In the genomic region with DNA sequence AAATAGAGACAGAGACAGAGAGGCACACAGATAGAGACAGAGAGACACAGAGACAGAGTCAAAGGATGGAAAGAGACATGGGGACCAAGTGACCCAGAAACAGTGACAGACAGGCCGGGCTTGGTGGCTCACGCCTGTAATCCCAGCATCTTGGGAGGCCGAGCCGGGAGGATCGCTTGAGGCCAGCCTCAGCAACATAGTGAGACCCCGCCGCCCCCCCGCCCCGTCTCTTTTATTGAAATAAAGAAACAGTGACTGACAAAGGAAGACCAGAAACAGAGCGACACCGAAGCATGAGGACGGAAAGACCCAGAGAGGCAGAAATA, we compare ENCODE assay signal across 8 cellular contexts. TPM values are rescaled to one million over a fixed set of nuclear protein-coding genes. Genes with fewer than 3 reads are reported as not detected.
DNase-seq lines count a peak whose midpoint lies in the region; ATAC-seq, FAIRE-seq and TF ChIP-seq lines count a peak whose summit lies in the region.

No MANE protein-coding gene starts in this region.

- no peaks in the 10 kb centered on the region for H3K27me3 Mint-ChIP-seq in nephron (ENCODE audit: low read depth)

- no peak overlapping the region for H3K56ac ChIP-seq in H1 (replicated peaks; ENCODE audit: insufficient read length, low read depth, low read length)

- peak overlapping the region; percentile 93 for H2BK5ac ChIP-seq in H1 (ENCODE audit: low read depth, low read length)

- H3K4me2 ChIP-seq in H1 (ENCODE audit: insufficient read depth in 1 of 2, low read depth in 2 of 2, low read length in 2 of 2) = peak overlapping the region; percentile 76 to 97

- TF ChIP-seq POLR2A in H1 (IDR thresholded peaks at IDR 0.05; ENCODE audit: control extremely low read depth in 1 of 2, low read depth in 2 of 2, low read length in 2 of 2) = no peak

- WGBS in H1 (ENCODE audit: extremely low coverage in 1 of 2, insufficient coverage in 1 of 2, insufficient read length in 1 of 2, insufficient replicate concordance in 2 of 2, low coverage in 1 of 2, low lambda C conversion rate in 2 of 2, missing lambda C conversion rate in 1 of 2), 2 experiments = 36% methylated on average over 12 of the region's 12 CpGs; no CpG with 5 or more reads in 1 of the 2 experiments

- peak overlapping the region; percentile 97; the same call in 1 of the 2 replicates for H2BK15ac ChIP-seq in H1 (ENCODE audit: low read length)

- no peak for FAIRE-seq in H1 (lab: Jason Lieb, UNC)

- no peak for DNase-seq in AG10803 (ENCODE audit: low read depth)
- DNase-seq in NT2/D1 (ENCODE audit: low read depth, low spot score) = no peak
- DNase-seq in H1 (ENCODE audit: low read depth in 1 of 2, low spot score in 2 of 2) = peak in 1 of 2 experiments; percentile 58
- DNase-seq in posterior vena cava (ENCODE audit: low spot score) = no peak
- no peak for DNase-seq in stimulated activated CD4-positive, alpha-beta T cell treated with anti-CD3 and anti-CD28 coated beads, Interleukin-4, amount 100 ng/mL, for 4 hours
- DNase-seq in DMS53 (lab: John Stamatoyannopoulos, UW) = no peak

- peaks cover 15% of the 10 kb centered on the region for H3K36me3 ChIP-seq in NT2/D1 (ENCODE audit: insufficient read depth, insufficient read length, low read length)
- H3K36me3 ChIP-seq in H1 (ENCODE audit: control insufficient read depth in 2 of 4, insufficient read depth in 4 of 4, low read length in 3 of 4) = no peaks in the 10 kb centered on the region

- H3K4me3 Mint-ChIP-seq in nephron = peak overlapping the region; percentile 86 to 99 (median 91)

- H2BK12ac ChIP-seq in H1 (ENCODE audit: low read depth, low read length) = peak overlapping the region; percentile 96

- no peak for ATAC-seq in GM21367 (IDR thresholded peaks at IDR 0.05; ENCODE audit: unreplicated experiment)

- no peaks in the 10 kb centered on the region for H3K9me3 ChIP-seq in NT2/D1 (ENCODE audit: insufficient read depth, low read length)
- H3K9me3 ChIP-seq in H1 (ENCODE audit: insufficient read depth in 2 of 2, low read depth in 1 of 2, low read length in 1 of 2) = no peaks in the 10 kb centered on the region

- no peak overlapping the region; the same call in none of the 2 replicates for H3K18ac ChIP-seq in H1 (ENCODE audit: extremely low read depth, low read length)

- no peak overlapping the region for H2AK5ac ChIP-seq in H1 (ENCODE audit: low read depth, low read length)

- intact Hi-C loops in posterior vena cava (cut with DNase I) = loop anchor here in 1 of 2 donors (2.0 to 5.0 kb wide), 2 partner anchors 46 to 47 kb away; a partner anchor contains a TSS

- H3K4me1 ChIP-seq in NT2/D1 (ENCODE audit: insufficient read depth, insufficient read length) (peaks cover 11% of the 10 kb centered on the region), H1 (replicated peaks in 1 of 4; ENCODE audit: control insufficient read depth in 3 of 4, insufficient read depth in 4 of 4, low read length in 3 of 4) (peaks cover 10 to 17% (median 13%) of the 10 kb centered on the region in 4 experiments)

- H3K9ac ChIP-seq in NT2/D1 (ENCODE audit: insufficient read length, low read depth) (peak overlapping the region; percentile 78), H1 (replicated peaks in 1 of 4; ENCODE audit: extremely low read depth in 1 of 4, low read depth in 3 of 4, low read length in 3 of 4) (peak overlapping the region in 3 of 4 experiments; percentile 41 to 79 (median 72); a peak in 3 of 7 replicates)

- H4K8ac ChIP-seq in H1 (ENCODE audit: extremely low read depth, insufficient read depth, low read length) = no peak overlapping the region

- no peak overlapping the region for H2BK120ac ChIP-seq in H1 (replicated peaks; ENCODE audit: low read depth, low read length)

- H3K27me3 ChIP-seq in NT2/D1 (ENCODE audit: insufficient read depth, insufficient read length) (no peaks in the 10 kb centered on the region), H1 (replicated peaks in 1 of 4; ENCODE audit: control insufficient read depth in 3 of 4, extremely low read depth in 1 of 4, insufficient read depth in 3 of 4, low read length in 3 of 4) (peaks cover 0 to 2% (median 0%) of the 10 kb centered on the region in 4 experiments; a peak in 1 of 7 replicates)

- peaks cover 11 to 12% of the 10 kb centered on the region in 2 experiments for H4K20me1 ChIP-seq in H1 (replicated peaks in 1 of 2; ENCODE audit: control insufficient read depth in 1 of 2, insufficient read depth in 2 of 2, low read length in 2 of 2)

- H3K9me3 Mint-ChIP-seq in nephron = no peaks in the 10 kb centered on the region

- H3K23ac ChIP-seq in H1 (ENCODE audit: insufficient read length) = no peak overlapping the region

- H3K36me3 Mint-ChIP-seq in nephron (ENCODE audit: low read depth) = no peaks in the 10 kb centered on the region

- H2AFZ ChIP-seq in H1 (ENCODE audit: low read length) = no peak overlapping the region

- CTCF ChIA-PET in H1 (lab: Charles Lee; ENCODE audit: partially characterized antibody) = interaction anchor here (1.0 to 1.9 kb wide), 5 partner anchors 33 to 124 kb away, joined by 3 to 19 read pairs (median 4); a partner anchor contains a TSS

- H3K27ac Mint-ChIP-seq in nephron = peak overlapping the region; percentile 53 to 94 (median 88)

- H3K27ac ChIP-seq in H1 (ENCODE audit: low read depth, low read length) = 0 out of 2 replicates have a peak overlapping the region, but pooled peaks have one; percentile 78

- no peak for TF ChIP-seq RAD21 in H1 (IDR thresholded peaks at IDR 0.05 in 1 of 2, conservative IDR thresholded peaks at IDR 0.05 in 1 of 2; ENCODE audit: low read depth in 2 of 2, low read length in 2 of 2)

- H4K5ac ChIP-seq in H1 (ENCODE audit: insufficient read length, low read depth, low read length) = no peak overlapping the region

- peaks cover 18% of the 10 kb centered on the region for H3K23me2 ChIP-seq in H1 (ENCODE audit: low read depth, low read length)

- no peak overlapping the region for H3K14ac ChIP-seq in H1 (ENCODE audit: insufficient read length)

- no peak for TF ChIP-seq CTCF in AG10803 (conservative IDR thresholded peaks at IDR 0.05; ENCODE audit: low read length)
- TF ChIP-seq CTCF in H1 (IDR thresholded peaks at IDR 0.05; ENCODE audit: control extremely low read depth in 1 of 3, insufficient read depth in 1 of 3, low read depth in 1 of 3, low read length in 3 of 3) = no peak
- TF ChIP-seq CTCF in nephron (IDR thresholded peaks at IDR 0.05; ENCODE audit: unreplicated experiment in 3 of 3) = no peak

- TF ChIP-seq EP300 in H1 (IDR thresholded peaks at IDR 0.05; ENCODE audit: borderline replicate concordance in 1 of 2, low read depth in 2 of 2, low read length in 2 of 2) = no peak

- peaks cover 14 to 33% of the 10 kb centered on the region in 2 experiments for H3K79me2 ChIP-seq in H1 (ENCODE audit: control insufficient read depth in 1 of 2, insufficient read depth in 2 of 2, low read length in 2 of 2)

- H2BK20ac ChIP-seq in H1 (ENCODE audit: low read length) = peak overlapping the region; percentile 32; the same call in 1 of the 2 replicates

- H3K79me1 ChIP-seq in H1 (ENCODE audit: low read depth, low read length) = peaks cover 6% of the 10 kb centered on the region; the same call in 1 of the 2 replicates

- H3K4me1 Mint-ChIP-seq in nephron = peaks cover 27% of the 10 kb centered on the region

- H3K4me3 ChIP-seq in AG10803 (ENCODE audit: low read length) (peak overlapping the region; percentile 82), NT2/D1 (ENCODE audit: insufficient read length, low read depth) (peak overlapping the region; percentile 56), H1 (ENCODE audit: extremely low read depth in 1 of 4, insufficient read depth in 2 of 4, low read depth in 3 of 4, low read length in 4 of 4) (peak overlapping the region; percentile 50 to 98 (median 85))

- no peak overlapping the region for H3K4ac ChIP-seq in H1 (replicated peaks; ENCODE audit: insufficient read length, low read depth, low read length)

- H4K91ac ChIP-seq in H1 (replicated peaks; ENCODE audit: insufficient read length, low read length) = no peak overlapping the region

- POLR2A ChIA-PET in H1 (lab: Charles Lee; ENCODE audit: partially characterized antibody) = interaction anchor here (1.0 to 4.6 kb wide), 3 partner anchors 39 to 60 kb away, joined by 3 to 31 read pairs (median 6); a partner anchor contains a TSS

TF ChIP-seq in H1, 55 proteins besides CTCF, POLR2A, EP300 and RAD21 (continues in another document):
- TF ChIP-seq RFX5 (IDR thresholded peaks at IDR 0.05; ENCODE audit: borderline replicate concordance, low read depth, low read length) = 0 out of 2 replicates have a peak, but pooled peaks have one; percentile 6

RNA-seq across cellular contexts. Expression of a gene that starts 0.8 kb away (rescaled TPM):
- total RNA-seq in H1 (2021; fragmentation: NEBNext Ultra II Directional; extraction: Animal tissue kit (Norgen Biotek cat#: 25700)) = 181 and 184 TPM in 2 replicates
- 237 and 318 TPM in 2 replicates for polyA plus RNA-seq in H1 (2011; rRNA removed)
- 172 TPM for polyA plus RNA-seq in H1 (2011; cell fraction: cytosol; rRNA removed)
- polyA plus RNA-seq in H1 (2011; cell fraction: nucleus; rRNA removed) = 179 TPM
- polyA plus RNA-seq in H1 (2012, experiment 1 of 2) = 178 to 211 TPM (median 195 TPM) in 4 replicates
- 296 TPM for polyA plus RNA-seq in H1 (2012, experiment 2 of 2)
- polyA plus RNA-seq in H1 (2013, experiment 1 of 2) = 279 TPM
- polyA plus RNA-seq in H1 (2013, experiment 2 of 2) = 320 TPM
- 159 and 221 TPM in 2 replicates for polyA minus RNA-seq in H1 (2011; rRNA and poly(A)+ RNA removed)
- polyA minus RNA-seq in H1 (2011; cell fraction: cytosol; rRNA and poly(A)+ RNA removed) = 128 TPM
- 64.3 TPM for polyA minus RNA-seq in H1 (2011; cell fraction: nucleus; rRNA and poly(A)+ RNA removed)
- total RNA-seq in posterior vena cava = 10 to 100 TPM; 48.9 to 59.8 TPM

RNA-seq across cellular contexts. Expression of a gene that starts 36.3 kb away (rescaled TPM):
- total RNA-seq in H1 (2021; fragmentation: NEBNext Ultra II Directional; extraction: Animal tissue kit (Norgen Biotek cat#: 25700)) = 81.4 and 83.0 TPM in 2 replicates
- 32.5 and 84.3 TPM in 2 replicates for polyA plus RNA-seq in H1 (2011; rRNA removed)
- polyA plus RNA-seq in H1 (2011; cell fraction: cytosol; rRNA removed) = 29.6 TPM
- polyA plus RNA-seq in H1 (2011; cell fraction: nucleus; rRNA removed) = 172 TPM
- polyA plus RNA-seq in H1 (2012, experiment 1 of 2) = 73.9 to 108 TPM (median 100 TPM) in 4 replicates
- polyA plus RNA-seq in H1 (2012, experiment 2 of 2) = 60.5 TPM
- polyA plus RNA-seq in H1 (2013, experiment 1 of 2) = 107 TPM
- polyA plus RNA-seq in H1 (2013, experiment 2 of 2) = 98.4 TPM
- 12.6 and 16.0 TPM in 2 replicates for polyA minus RNA-seq in H1 (2011; rRNA and poly(A)+ RNA removed)
- 45.1 TPM for polyA minus RNA-seq in H1 (2011; cell fraction: cytosol; rRNA and poly(A)+ RNA removed)
- polyA minus RNA-seq in H1 (2011; cell fraction: nucleus; rRNA and poly(A)+ RNA removed) = 38.0 TPM
- total RNA-seq in posterior vena cava = 10 to 100 TPM; 49.6 to 53.8 TPM

RNA-seq across cellular contexts. Expression of a gene that starts 45.8 kb away (rescaled TPM):
- 178 and 179 TPM in 2 replicates for total RNA-seq in H1 (2021; fragmentation: NEBNext Ultra II Directional; extraction: Animal tissue kit (Norgen Biotek cat#: 25700))
- 154 and 189 TPM in 2 replicates for polyA plus RNA-seq in H1 (2011; rRNA removed)
- 178 TPM for polyA plus RNA-seq in H1 (2011; cell fraction: cytosol; rRNA removed)
- polyA plus RNA-seq in H1 (2011; cell fraction: nucleus; rRNA removed) = 162 TPM
- polyA plus RNA-seq in H1 (2012, experiment 1 of 2) = 92.8 to 179 TPM (median 177 TPM) in 4 replicates
- polyA plus RNA-seq in H1 (2012, experiment 2 of 2) = 130 TPM
- 124 TPM for polyA plus RNA-seq in H1 (2013, experiment 1 of 2)
- 121 TPM for polyA plus RNA-seq in H1 (2013, experiment 2 of 2)
- 74.6 and 94.6 TPM in 2 replicates for polyA minus RNA-seq in H1 (2011; rRNA and poly(A)+ RNA removed)
- 65.0 TPM for polyA minus RNA-seq in H1 (2011; cell fraction: cytosol; rRNA and poly(A)+ RNA removed)
- 55.1 TPM for polyA minus RNA-seq in H1 (2011; cell fraction: nucleus; rRNA and poly(A)+ RNA removed)
- total RNA-seq in posterior vena cava = 10 to 100 TPM; 27.8 to 29.9 TPM
